ENCODE assay signal across 13 cellular contexts in the genomic region with DNA sequence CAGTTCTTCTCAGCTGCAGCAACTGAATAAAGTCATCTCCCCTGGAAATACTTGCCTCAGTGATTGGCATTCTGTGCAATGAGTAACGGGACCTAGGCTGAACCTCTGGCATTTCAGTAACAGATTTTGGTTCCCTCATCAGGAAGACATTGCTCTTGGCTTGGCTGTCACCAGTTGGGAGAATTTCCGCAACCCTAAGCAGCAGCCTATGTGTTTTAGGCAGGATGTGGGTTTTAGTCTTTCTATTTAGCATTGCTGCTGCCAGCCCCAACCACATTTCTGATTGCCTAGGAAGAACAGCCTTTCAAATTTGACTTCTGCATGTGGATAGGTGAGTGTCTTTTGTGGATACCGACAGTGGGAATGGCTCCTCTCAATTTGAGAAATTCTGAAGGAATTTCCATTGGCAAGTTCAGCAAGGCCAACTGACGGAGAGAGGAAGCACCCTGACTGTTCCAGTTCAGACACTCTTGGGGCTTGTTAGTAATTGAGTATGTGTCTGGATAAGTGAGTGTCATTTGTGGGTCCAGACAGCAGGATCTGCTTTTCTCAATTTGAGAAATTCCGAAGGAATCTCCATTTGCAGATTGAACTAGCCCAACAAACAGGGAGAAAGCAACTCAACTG. TPM values are rescaled to one million over a fixed set of nuclear protein-coding genes. Genes with fewer than 3 reads are reported as not detected.
A peak's percentile ranks its signal among the peaks of the same experiment; 100 is the strongest.
DNase-seq lines count a peak whose midpoint lies in the region; ATAC-seq, FAIRE-seq and TF ChIP-seq lines count a peak whose summit lies in the region.
"Had no signal": no experiment of that assay in that cellular context is flagged by ENCODE, and none has a peak within 500 bp of the region (broad histone marks: within the 10 kb centered on the region; RNA-seq: fewer than 3 reads in every experiment).

No MANE protein-coding gene starts in this region.

- no peaks in the 10 kb centered on the region for H3K79me2 ChIP-seq in GM12878 (ENCODE audit: control insufficient read depth, insufficient read depth, low read length)
- no peaks in the 10 kb centered on the region for H3K79me2 ChIP-seq in smooth muscle cell (ENCODE audit: low read depth)

- H3K4me3 ChIP-seq in GM12878 (no peak overlapping the region), right atrium auricular region (no peak overlapping the region), smooth muscle cell (no peak overlapping the region)
- H3K4me3 ChIP-seq: lung had no signal

- BruUV-seq in GM12878 (replicated peaks; lab: Mats Ljungman, UMichigan) = no TSS peak

- DNase-seq in AG08395 (ENCODE audit: low spot score) = peak; percentile 48
- DNase-seq in T-helper 9 cell = peak; percentile 8
- peak; percentile 24 for DNase-seq in GM12878 (ENCODE audit: low read depth, low spot score)
- no peak for DNase-seq in right atrium auricular region (ENCODE audit: low spot score)
- no peak for DNase-seq in 8988T
- no peak for DNase-seq in smooth muscle cell (lab: John Stamatoyannopoulos, UW; ENCODE audit: unreplicated experiment)
- DNase-seq: foreskin keratinocyte, H9 had no signal

- no peak for TF ChIP-seq RAD21 in GM12878 (IDR thresholded peaks at IDR 0.05; ENCODE audit: insufficient read depth, low read depth, low read length)

- SMC1A ChIA-PET in GM12878 (lab: Charles Lee; ENCODE audit: uncharacterized antibody, unreplicated experiment) = interaction anchor here (0.8 to 1.4 kb wide), 2 partner anchors 10 to 82 kb away, joined by 3 to 4 read pairs; no protein-coding TSS in a partner anchor

- in situ Hi-C loops in GM12878 (cut with MboI) = no loop called here

- ATAC-seq in GM21447 (IDR thresholded peaks at IDR 0.05; ENCODE audit: unreplicated experiment) (peak; percentile 31), GM12878 (0 out of 3 replicates have a peak, but pooled peaks have one; percentile 19), GM21360 (IDR thresholded peaks at IDR 0.05; ENCODE audit: unreplicated experiment) (no peak)
- ATAC-seq: foreskin keratinocyte had no signal

- WGBS in GM12878 (ENCODE audit: insufficient coverage, insufficient replicate concordance, low lambda C conversion rate, missing lambda C conversion rate) = 33% methylated on average over 5 of the region's 5 CpGs
- WGBS in smooth muscle cell (ENCODE audit: low lambda C conversion rate) = 91% methylated on average over 5 of the region's 5 CpGs

- no peak overlapping the region for H3K27ac ChIP-seq in GM12878 (ENCODE audit: control insufficient read depth, insufficient read depth)
- H3K27ac ChIP-seq in right atrium auricular region = no peak overlapping the region
- H3K27ac ChIP-seq in smooth muscle cell (ENCODE audit: low read depth) = no peak overlapping the region
- H3K27ac ChIP-seq: foreskin keratinocyte had no signal

- CTCF ChIA-PET in GM12878 (lab: Yijun Ruan, JAX) = interaction anchor here (1.4 kb wide), 1 partner anchor 200 kb away, joined by 4 read pairs; no protein-coding TSS in a partner anchor

- H2AFZ ChIP-seq in GM12878 (ENCODE audit: control insufficient read depth, low read depth, low read length) (peak overlapping the region; percentile 52), smooth muscle cell (ENCODE audit: low read depth) (no peak overlapping the region)

- TF ChIP-seq CTCF in GM12878 (IDR thresholded peaks at IDR 0.05 in 2 of 3, conservative IDR thresholded peaks at IDR 0.05 in 1 of 3; ENCODE audit: control insufficient read depth in 2 of 3, extremely low read depth in 1 of 3, insufficient read depth in 1 of 3, low read depth in 3 of 3, low read length in 3 of 3) (no peak), right atrium auricular region (IDR thresholded peaks at IDR 0.05) (no peak), smooth muscle cell (IDR thresholded peaks at IDR 0.05; ENCODE audit: borderline replicate concordance, insufficient read depth, poor library complexity, severe bottlenecking) (no peak)

- H3K9ac ChIP-seq in GM12878 (ENCODE audit: control insufficient read depth, insufficient read depth, low read length) = no peak overlapping the region
- H3K9ac ChIP-seq in smooth muscle cell (ENCODE audit: low read depth) = no peak overlapping the region

- no peak for TF ChIP-seq EP300 in GM12878 (IDR thresholded peaks at IDR 0.05; ENCODE audit: borderline replicate concordance in 1 of 2, control insufficient read depth in 1 of 2, low read depth in 2 of 2, low read length in 2 of 2)

- H3K4me2 ChIP-seq in GM12878 (ENCODE audit: control insufficient read depth, insufficient read depth) = peak overlapping the region; percentile 41
- no peak overlapping the region for H3K4me2 ChIP-seq in smooth muscle cell

- H3K27me3 ChIP-seq in GM12878 (replicated peaks in 1 of 2; ENCODE audit: control insufficient read depth in 2 of 2, insufficient read depth in 2 of 2, low read length in 1 of 2) (no peaks in the 10 kb centered on the region), right atrium auricular region (no peaks in the 10 kb centered on the region), smooth muscle cell (ENCODE audit: low read depth) (no peaks in the 10 kb centered on the region)

- TF ChIP-seq POLR2A in GM12878 (IDR thresholded peaks at IDR 0.05; ENCODE audit: low read depth, low read length) = no peak

- H4K20me1 ChIP-seq in GM12878 (ENCODE audit: control insufficient read depth, insufficient read depth) = no peaks in the 10 kb centered on the region
- H4K20me1 ChIP-seq in smooth muscle cell (ENCODE audit: low read depth) = no peaks in the 10 kb centered on the region

- no peaks in the 10 kb centered on the region for H3K36me3 ChIP-seq in GM12878 (ENCODE audit: control insufficient read depth in 2 of 2, insufficient read depth in 2 of 2, low read length in 1 of 2)
- no peaks in the 10 kb centered on the region for H3K36me3 ChIP-seq in right atrium auricular region
- no peaks in the 10 kb centered on the region for H3K36me3 ChIP-seq in smooth muscle cell (ENCODE audit: low read depth)

- no peak for FAIRE-seq in GM12878 (lab: Jason Lieb, UNC)

- no peaks in the 10 kb centered on the region for H3F3A ChIP-seq in smooth muscle cell (ENCODE audit: low read depth)

- RAD21 ChIA-PET in GM12878 (lab: Charles Lee; ENCODE audit: unreplicated experiment) = no interaction called here

- H3K4me1 ChIP-seq in GM12878 (ENCODE audit: control insufficient read depth, insufficient read depth, low read length) (peaks cover 33% of the 10 kb centered on the region), right atrium auricular region (no peaks in the 10 kb centered on the region), smooth muscle cell (ENCODE audit: low read depth) (no peaks in the 10 kb centered on the region)
- H3K4me1 ChIP-seq: foreskin keratinocyte had no signal

- POLR2A ChIA-PET in GM12878 (lab: Charles Lee) = no interaction called here

- intact Hi-C loops in GM12878 (cut with micrococcal nuclease; ENCODE audit: unreplicated experiment) = no loop called here

- H3K9me3 ChIP-seq in GM12878 (replicated peaks; ENCODE audit: control insufficient read depth, insufficient read depth, low read length) (no peaks in the 10 kb centered on the region), right atrium auricular region (no peaks in the 10 kb centered on the region), smooth muscle cell (replicated peaks; ENCODE audit: low read depth) (no peaks in the 10 kb centered on the region)

RNA-seq across cellular contexts. Expression of gene CLEC2A, which starts 19.0 kb away (rescaled TPM):
- total RNA-seq in GM12878 (2013; cell fraction: nucleolus; rRNA removed) = not detected in 2 replicates
- total RNA-seq in GM12878 (2014; rRNA removed) = not detected in 2 replicates
- not detected in 2 replicates for total RNA-seq in GM12878 (2014; rRNA removed; fragmentation: Illumina TruSeq; extraction: Trizol)
- not detected in 2 replicates for total RNA-seq in GM12878 (2021)
- polyA plus RNA-seq in GM12878 (2011; ENCODE audit: low read depth) = not detected
- not detected in 2 replicates for polyA plus RNA-seq in GM12878 (2011; rRNA removed)
- not detected in 2 replicates for polyA plus RNA-seq in GM12878 (2011; cell fraction: cytosol; rRNA removed)
- not detected in 2 replicates for polyA plus RNA-seq in GM12878 (2011; cell fraction: nucleus; rRNA removed)
- polyA plus RNA-seq in GM12878 (2012) = not detected in 2 replicates
- not detected in 2 replicates for polyA plus RNA-seq in GM12878 (2014; fragmentation: Illumina TruSeq; extraction: Trizol)
- not detected for polyA plus RNA-seq in GM12878 (2014; fragmentation: Nextera tagmentation; extraction: Ambion mirVana)
- not detected in 2 replicates for polyA plus RNA-seq in GM12878 (2014; rRNA removed)
- not detected for polyA plus RNA-seq in GM12878 (2016; fragmentation: Nextera tagmentation; extraction: Ambion mirVana)
- polyA minus RNA-seq in GM12878 (2011; rRNA and poly(A)+ RNA removed) = not detected in 2 replicates
- polyA minus RNA-seq in GM12878 (2011; cell fraction: cytosol; rRNA and poly(A)+ RNA removed) = not detected in 2 replicates
- polyA minus RNA-seq in GM12878 (2011; cell fraction: nucleus; rRNA and poly(A)+ RNA removed) = not detected in 2 replicates
- total RNA-seq in right atrium auricular region = not detected
- total RNA-seq in smooth muscle cell = not detected in 2 replicates
- 0.67 and 1.7 TPM in 2 replicates for polyA plus RNA-seq in smooth muscle cell
- total RNA-seq: foreskin keratinocyte, lung, NCI-H460, subcutaneous adipose tissue had no signal
- polyA plus RNA-seq: foreskin keratinocyte, lung had no signal

RNA-seq across cellular contexts. Expression of gene CLEC12A, which starts 20.1 kb away (rescaled TPM):
- not detected in 2 replicates for total RNA-seq in GM12878 (2013; cell fraction: nucleolus; rRNA removed)
- total RNA-seq in GM12878 (2014; rRNA removed) (not detected in 2 replicates), GM12878 (2014; rRNA removed; fragmentation: Illumina TruSeq; extraction: Trizol) (not detected in 2 replicates), GM12878 (2021) (0.21 TPM in 1 of 2 replicates, not detected in the other), right atrium auricular region (1 to 10 TPM in 1 of 2 donors, under 1 TPM in 1; 0.47 to 1.3 TPM), smooth muscle cell (1.2 and 2.3 TPM in 2 replicates)
- polyA plus RNA-seq in GM12878 (2011; ENCODE audit: low read depth) = not detected
- polyA plus RNA-seq in GM12878 (2011; rRNA removed) (not detected in 2 replicates), GM12878 (2014; fragmentation: Illumina TruSeq; extraction: Trizol) (not detected in 2 replicates), GM12878 (2014; fragmentation: Nextera tagmentation; extraction: Ambion mirVana) (under 1 TPM in 1 of 2 experiments, not detected in 1; 0.07 TPM), GM12878 (2014; rRNA removed) (not detected in 2 replicates), GM12878 (2016; fragmentation: Nextera tagmentation; extraction: Ambion mirVana) (not detected), smooth muscle cell (0.40 and 1.7 TPM in 2 replicates)
- not detected in 2 replicates for polyA plus RNA-seq in GM12878 (2011; cell fraction: cytosol; rRNA removed)
- not detected in 2 replicates for polyA plus RNA-seq in GM12878 (2011; cell fraction: nucleus; rRNA removed)
- polyA plus RNA-seq in GM12878 (2012) = not detected in 2 replicates
- not detected in 2 replicates for polyA minus RNA-seq in GM12878 (2011; rRNA and poly(A)+ RNA removed)
- not detected in 2 replicates for polyA minus RNA-seq in GM12878 (2011; cell fraction: cytosol; rRNA and poly(A)+ RNA removed)
- not detected in 2 replicates for polyA minus RNA-seq in GM12878 (2011; cell fraction: nucleus; rRNA and poly(A)+ RNA removed)
- total RNA-seq: foreskin keratinocyte, H9, NCI-H460 had no signal
- polyA plus RNA-seq: foreskin keratinocyte had no signal

RNA-seq across cellular contexts. Expression of gene CLEC1B, which starts 47.8 kb away (rescaled TPM):
- total RNA-seq in GM12878 (2013; cell fraction: nucleolus; rRNA removed) = not detected in 2 replicates
- total RNA-seq in GM12878 (2014; rRNA removed) (not detected in 2 replicates), GM12878 (2014; rRNA removed; fragmentation: Illumina TruSeq; extraction: Trizol) (not detected in 2 replicates), GM12878 (2021) (not detected in 2 replicates), right atrium auricular region (not detected), smooth muscle cell (2.5 and 2.9 TPM in 2 replicates)
- not detected for polyA plus RNA-seq in GM12878 (2011; ENCODE audit: low read depth)
- polyA plus RNA-seq in GM12878 (2011; rRNA removed) (not detected in 2 replicates), GM12878 (2014; fragmentation: Illumina TruSeq; extraction: Trizol) (not detected in 2 replicates), GM12878 (2014; fragmentation: Nextera tagmentation; extraction: Ambion mirVana) (not detected), GM12878 (2014; rRNA removed) (not detected in 2 replicates), GM12878 (2016; fragmentation: Nextera tagmentation; extraction: Ambion mirVana) (not detected), smooth muscle cell (2.8 and 4.1 TPM in 2 replicates)
- polyA plus RNA-seq in GM12878 (2011; cell fraction: cytosol; rRNA removed) = not detected in 2 replicates
- not detected in 2 replicates for polyA plus RNA-seq in GM12878 (2011; cell fraction: nucleus; rRNA removed)
- polyA plus RNA-seq in GM12878 (2012) = not detected in 2 replicates
- not detected in 2 replicates for polyA minus RNA-seq in GM12878 (2011; rRNA and poly(A)+ RNA removed)
- not detected in 2 replicates for polyA minus RNA-seq in GM12878 (2011; cell fraction: cytosol; rRNA and poly(A)+ RNA removed)
- not detected in 2 replicates for polyA minus RNA-seq in GM12878 (2011; cell fraction: nucleus; rRNA and poly(A)+ RNA removed)
- total RNA-seq: foreskin keratinocyte, H9, NCI-H460, subcutaneous adipose tissue had no signal
- polyA plus RNA-seq: foreskin keratinocyte had no signal

RNA-seq across cellular contexts. Expression of gene CLEC12B, which starts 59.3 kb away (rescaled TPM):
- total RNA-seq in GM12878 (2013; cell fraction: nucleolus; rRNA removed) = not detected in 2 replicates
- total RNA-seq in GM12878 (2014; rRNA removed) (not detected in 2 replicates), GM12878 (2014; rRNA removed; fragmentation: Illumina TruSeq; extraction: Trizol) (not detected in 2 replicates), GM12878 (2021) (not detected in 2 replicates), right atrium auricular region (not detected), smooth muscle cell (not detected in 2 replicates)
- polyA plus RNA-seq in GM12878 (2011; ENCODE audit: low read depth) = 0.16 TPM
- polyA plus RNA-seq in GM12878 (2011; rRNA removed) (not detected in 2 replicates), GM12878 (2014; fragmentation: Illumina TruSeq; extraction: Trizol) (not detected in 2 replicates), GM12878 (2014; fragmentation: Nextera tagmentation; extraction: Ambion mirVana) (not detected), GM12878 (2014; rRNA removed) (not detected in 2 replicates), GM12878 (2016; fragmentation: Nextera tagmentation; extraction: Ambion mirVana) (not detected), smooth muscle cell (not detected in 2 replicates)
- polyA plus RNA-seq in GM12878 (2011; cell fraction: cytosol; rRNA removed) = not detected in 2 replicates
- polyA plus RNA-seq in GM12878 (2011; cell fraction: nucleus; rRNA removed) = not detected in 2 replicates
- polyA plus RNA-seq in GM12878 (2012) = 0.07 TPM in 1 of 2 replicates, not detected in the other
- polyA minus RNA-seq in GM12878 (2011; rRNA and poly(A)+ RNA removed) = not detected in 2 replicates
- polyA minus RNA-seq in GM12878 (2011; cell fraction: cytosol; rRNA and poly(A)+ RNA removed) = not detected in 2 replicates
- not detected in 2 replicates for polyA minus RNA-seq in GM12878 (2011; cell fraction: nucleus; rRNA and poly(A)+ RNA removed)
- total RNA-seq: foreskin keratinocyte, H9, NCI-H460 had no signal
- polyA plus RNA-seq: foreskin keratinocyte had no signal

Comparison
In these comparisons a context has a peak if more than half of its experiments do, and no peak if none do; other contexts are left out.
1. DNase-seq: peak in AG08395 (single experiment), T-helper 9 cell (single experiment) and GM12878 (single experiment); none in right atrium auricular region (single experiment), 8988T (single experiment) and smooth muscle cell (single experiment).